Comparison of ENCODE assay signal across 20 cellular contexts in the genomic region with DNA sequence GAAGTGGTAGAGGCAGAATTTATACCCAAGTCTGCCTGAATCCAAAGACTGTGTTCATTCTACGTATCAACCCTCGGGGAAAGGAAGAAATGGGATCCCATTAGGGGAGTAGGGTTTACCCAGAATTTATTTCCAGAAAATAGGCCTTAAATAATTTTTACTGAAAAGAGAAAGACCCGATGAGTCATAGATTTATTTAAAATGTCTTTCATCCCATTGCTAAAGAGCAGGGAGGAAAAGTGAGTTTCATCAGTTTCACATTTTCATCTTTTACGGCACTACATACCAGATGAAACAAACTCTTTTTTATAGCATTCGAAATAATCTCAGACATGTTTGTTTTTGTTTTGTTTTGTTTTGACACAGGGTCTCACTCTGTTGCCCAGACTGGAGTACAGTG. TPM values are rescaled to one million over a fixed set of nuclear protein-coding genes. Genes with fewer than 3 reads are reported as not detected.
"Had no signal": no experiment of that assay in that cellular context is flagged by ENCODE, and none has a peak within 500 bp of the region (broad histone marks: within the 10 kb centered on the region; RNA-seq: fewer than 3 reads in every experiment).

No MANE protein-coding gene starts in this region.

- H3K4me2 ChIP-seq: SK-N-SH had no signal

- ATAC-seq: activated CD4-positive, CD25-positive, alpha-beta regulatory T cell treated with anti-CD3 and anti-CD28 coated beads, Interleukin-2, amount 50 U/mL, for 24 hours; activated naive CD4-positive, alpha-beta T cell treated with anti-CD3 and anti-CD28 coated beads, Interleukin-2, amount 50 U/mL, for 72 hours; naive thymus-derived CD8-positive, alpha-beta T cell had no signal

- H3K4me1 ChIP-seq: prostate gland had no signal

- FAIRE-seq: astrocyte, frontal cortex had no signal

- H3K4me3 Mint-ChIP-seq: activated CD4-positive, alpha-beta memory T cell treated with anti-CD3 and anti-CD28 coated beads, Interleukin-2, amount 10 ng/mL, durations not matched to agents 7 days and 5 days; activated CD4-positive, alpha-beta T cell treated with anti-CD3 and anti-CD28 coated beads, Interleukin-2, amount 10 ng/mL, durations not matched to agents 24 days and 14 days; activated T-helper 1 cell treated with anti-CD3 and anti-CD28 coated beads, Interleukin-12 subunit alpha, Interleukin-12 subunit beta, Interleukin-2, Interleukin-4 antibody, amounts not matched to agents 30 ng/mL and 10 ng/mL and 1 ng/mL, durations not matched to agents 14 hours and 24 hours and 36 hours; naive thymus-derived CD8-positive, alpha-beta T cell; stimulated activated naive B cell treated with anti-CD40 and anti-IgM and Interleukin-4, amounts not matched to agents 10 μg/mL and 1 μg/mL and 100 μg/mL, for 72 hours had no signal

- DNase-seq: activated CD4-positive, alpha-beta memory T cell treated with anti-CD3 and anti-CD28 coated beads, Interleukin-2, amount 10 ng/mL, durations not matched to agents 7 days and 5 days; activated CD4-positive, alpha-beta T cell treated with anti-CD3 and anti-CD28 coated beads, Interleukin-2, amount 10 ng/mL, durations not matched to agents 24 days and 14 days; activated T-cell treated with anti-CD3 and anti-CD28 coated beads for 4 hours; effector CD8-positive, alpha-beta T cell; hypothalamus; naive thymus-derived CD8-positive, alpha-beta T cell; ovary; SK-N-SH; stimulated activated CD4-positive, alpha-beta T cell treated with anti-CD3 and anti-CD28 coated beads, Interleukin-2, amount 100 ng/mL, for 48 hours; stimulated activated CD8-positive, alpha-beta memory T cell treated with anti-CD3 and anti-CD28 coated beads, Interleukin-4, amount 100 ng/mL, for 48 hours; stimulated activated naive B cell treated with anti-CD40 and anti-IgM and Interleukin-4, amounts not matched to agents 10 μg/mL and 1 μg/mL and 100 μg/mL, for 72 hours; trophoblast cell had no signal

- H3K27me3 ChIP-seq: ovary had no signal

- H3K27ac Mint-ChIP-seq: activated CD4-positive, alpha-beta memory T cell treated with anti-CD3 and anti-CD28 coated beads, Interleukin-2, amount 10 ng/mL, durations not matched to agents 7 days and 5 days; activated CD4-positive, alpha-beta T cell treated with anti-CD3 and anti-CD28 coated beads, Interleukin-2, amount 10 ng/mL, durations not matched to agents 24 days and 14 days; activated naive CD4-positive, alpha-beta T cell treated with anti-CD3 and anti-CD28 coated beads, Interleukin-2, amount 50 U/mL, for 72 hours; activated T-helper 1 cell treated with anti-CD3 and anti-CD28 coated beads, Interleukin-12 subunit alpha, Interleukin-12 subunit beta, Interleukin-2, Interleukin-4 antibody, amounts not matched to agents 30 ng/mL and 10 ng/mL and 1 ng/mL, durations not matched to agents 14 hours and 24 hours and 36 hours had no signal

- H3K36me3 ChIP-seq: ovary, prostate gland had no signal

- H3K27me3 Mint-ChIP-seq: naive thymus-derived CD8-positive, alpha-beta T cell; stimulated activated naive B cell treated with anti-CD40 and anti-IgM and Interleukin-4, amounts not matched to agents 10 μg/mL and 1 μg/mL and 100 μg/mL, for 72 hours had no signal

- H3K27ac ChIP-seq: ovary had no signal

- H3K36me3 Mint-ChIP-seq: stimulated activated naive B cell treated with anti-CD40 and anti-IgM and Interleukin-4, amounts not matched to agents 10 μg/mL and 1 μg/mL and 100 μg/mL, for 72 hours had no signal

- H3K9me3 ChIP-seq: ovary, prostate gland, SK-N-SH had no signal

- H3K9me3 Mint-ChIP-seq: activated CD4-positive, alpha-beta memory T cell treated with anti-CD3 and anti-CD28 coated beads, Interleukin-2, amount 10 ng/mL, durations not matched to agents 7 days and 5 days; activated CD4-positive, alpha-beta T cell treated with anti-CD3 and anti-CD28 coated beads, Interleukin-2, amount 10 ng/mL, durations not matched to agents 24 days and 14 days; naive thymus-derived CD8-positive, alpha-beta T cell; stimulated activated naive B cell treated with anti-CD40 and anti-IgM and Interleukin-4, amounts not matched to agents 10 μg/mL and 1 μg/mL and 100 μg/mL, for 72 hours had no signal

- H3K4me3 ChIP-seq: ovary, prostate gland had no signal

- H3K9ac ChIP-seq: SK-N-SH had no signal

RNA-seq across cellular contexts. Expression of a gene that starts 31.3 kb away (rescaled TPM):
- total RNA-seq: activated CD4-positive, alpha-beta memory T cell treated with anti-CD3 and anti-CD28 coated beads, Interleukin-2, amount 10 ng/mL, durations not matched to agents 7 days and 5 days; activated CD4-positive, alpha-beta T cell treated with anti-CD3 and anti-CD28 coated beads, Interleukin-2, amount 10 ng/mL, durations not matched to agents 24 days and 14 days; activated T-helper 1 cell treated with anti-CD3 and anti-CD28 coated beads, Interleukin-12 subunit alpha, Interleukin-12 subunit beta, Interleukin-2, Interleukin-4 antibody, amounts not matched to agents 30 ng/mL and 10 ng/mL and 1 ng/mL, durations not matched to agents 14 hours and 24 hours and 36 hours; dermis blood vessel endothelial cell; T-helper 2 cell treated with Interferon-gamma antibody and Interleukin-4, amounts not matched to agents 100 ng/mL and 5 ng/mL, for 36 hours had no signal
